ENCODE assay signal across 10 cellular contexts in genomic region chr12:63846249-63846967, GRCh38. TPM values are rescaled to one million over a fixed set of nuclear protein-coding genes. Genes with fewer than 3 reads are reported as not detected.
DNase-seq lines count a peak whose midpoint lies in the region; ATAC-seq and TF ChIP-seq lines count a peak whose summit lies in the region.
"Had no signal": no experiment of that assay in that cellular context is flagged by ENCODE, and none has a peak within 500 bp of the region (broad histone marks: within the 10 kb centered on the region; RNA-seq: fewer than 3 reads in every experiment).

No MANE protein-coding gene starts in this region.

- CTCF ChIA-PET in MCF 10A (lab: Yijun Ruan, JAX): interaction anchor here (0.6 to 4.0 kb wide), 8 partner anchors 44 to 740 kb away, joined by 3 to 28 read pairs (median 4); no protein-coding TSS in a partner anchor

- H3K27ac Mint-ChIP-seq in MCF 10A (ENCODE audit: low read depth, unreplicated experiment): peak overlapping the region; percentile 96
- no peak overlapping the region for H3K27ac Mint-ChIP-seq in stimulated activated memory B cell treated with anti-CD40 and anti-IgM and Interleukin-4, amounts not matched to agents 10 μg/mL and 1 μg/mL and 100 μg/mL, for 72 hours
- H3K27ac Mint-ChIP-seq: CD4-positive, CD25-positive, alpha-beta regulatory T cell had no signal

- ATAC-seq in heart right ventricle: no peak
- ATAC-seq in Right ventricle myocardium inferior: no peak
- ATAC-seq in GM21786 (IDR thresholded peaks at IDR 0.05; ENCODE audit: unreplicated experiment): no peak
- ATAC-seq in HG03469 (IDR thresholded peaks at IDR 0.05; ENCODE audit: unreplicated experiment): no peak
- no peak for ATAC-seq in stimulated activated memory B cell treated with anti-CD40 and anti-IgM and Interleukin-4, amounts not matched to agents 10 μg/mL and 1 μg/mL and 100 μg/mL, for 72 hours

- H3K27ac ChIP-seq in heart right ventricle: no peak overlapping the region
- H3K27ac ChIP-seq in vagina: no peak overlapping the region

- H3K4me3 ChIP-seq in heart right ventricle (peak overlapping the region in 6 of 10 donors; percentile 68 to 98 (median 92)), vagina (peak overlapping the region; percentile 71 to 74)

- H3K4me1 Mint-ChIP-seq in MCF 10A (ENCODE audit: insufficient read depth, unreplicated experiment): peaks cover 25% of the 10 kb centered on the region
- H3K4me1 Mint-ChIP-seq in stimulated activated memory B cell treated with anti-CD40 and anti-IgM and Interleukin-4, amounts not matched to agents 10 μg/mL and 1 μg/mL and 100 μg/mL, for 72 hours: peaks cover 8% of the 10 kb centered on the region

- BruUV-seq in MCF 10A (replicated peaks; lab: Mats Ljungman, UMichigan): no TSS peak

- H3K27me3 Mint-ChIP-seq in MCF 10A (ENCODE audit: insufficient read depth, unreplicated experiment): no peaks in the 10 kb centered on the region
- peaks cover 8% of the 10 kb centered on the region for H3K27me3 Mint-ChIP-seq in stimulated activated memory B cell treated with anti-CD40 and anti-IgM and Interleukin-4, amounts not matched to agents 10 μg/mL and 1 μg/mL and 100 μg/mL, for 72 hours

- no peak for TF ChIP-seq POLR2A in vagina (IDR thresholded peaks at IDR 0.05)

- peaks cover 11% of the 10 kb centered on the region for H3K36me3 Mint-ChIP-seq in MCF 10A (ENCODE audit: insufficient read depth, unreplicated experiment)
- H3K36me3 Mint-ChIP-seq in stimulated activated memory B cell treated with anti-CD40 and anti-IgM and Interleukin-4, amounts not matched to agents 10 μg/mL and 1 μg/mL and 100 μg/mL, for 72 hours: no peaks in the 10 kb centered on the region
- H3K36me3 Mint-ChIP-seq: CD4-positive, CD25-positive, alpha-beta regulatory T cell had no signal

- POLR2A ChIA-PET in MCF 10A (lab: Yijun Ruan, JAX): interaction anchor here (0.5 to 5.3 kb wide), 22 partner anchors 17 to 410 kb away, joined by 3 to 101 read pairs (median 5); partner anchors contain the start of gene KICS2

- no peaks in the 10 kb centered on the region for H3K9me3 ChIP-seq in heart right ventricle
- no peaks in the 10 kb centered on the region for H3K9me3 ChIP-seq in vagina

- DNase-seq in heart right ventricle: no peak
- no peak for DNase-seq in Right ventricle myocardium inferior (ENCODE audit: missing footprints)
- DNase-seq in MCF 10A (ENCODE audit: unreplicated experiment): peak; percentile 43
- DNase-seq in left kidney (ENCODE audit: low read depth, low spot score): peak; percentile 51
- DNase-seq in vagina (ENCODE audit: extremely low spot score in 2 of 2): no peak
- DNase-seq: CD4-positive, CD25-positive, alpha-beta regulatory T cell; T1000 had no signal

- 84 to 88% methylated on average over 6 of the region's 6 CpGs for WGBS in heart right ventricle, 2 donors

- H3K27me3 ChIP-seq in heart right ventricle (no peaks in the 10 kb centered on the region), vagina (no peaks in the 10 kb centered on the region)

- H3K4me3 Mint-ChIP-seq in MCF 10A (ENCODE audit: unreplicated experiment): peak overlapping the region; percentile 99
- H3K4me3 Mint-ChIP-seq in stimulated activated memory B cell treated with anti-CD40 and anti-IgM and Interleukin-4, amounts not matched to agents 10 μg/mL and 1 μg/mL and 100 μg/mL, for 72 hours: no peak overlapping the region
- H3K4me3 Mint-ChIP-seq: CD4-positive, CD25-positive, alpha-beta regulatory T cell had no signal

- H3K36me3 ChIP-seq in heart right ventricle (no peaks in the 10 kb centered on the region), vagina (no peaks in the 10 kb centered on the region)

- intact Hi-C loops in heart right ventricle (cut with DNase I) (loop anchor here in 6 of 10 donors (5.0 to 10.0 kb wide), 7 partner anchors 98 to 558 kb away; partner anchors contain the start of gene XPOT (in 1 of the 6)), Right ventricle myocardium inferior (cut with DNase I) (loop anchor here (10.0 kb wide), 1 partner anchor 108 kb away; no protein-coding TSS in a partner anchor), MCF 10A (cut with micrococcal nuclease) (loop anchor here (1.0 to 5.0 kb wide), 2 partner anchors 131 to 193 kb away; no protein-coding TSS in a partner anchor), vagina (cut with DNase I) (no loop called here)

- no peaks in the 10 kb centered on the region for H3K9me3 Mint-ChIP-seq in MCF 10A (ENCODE audit: unreplicated experiment)
- no peaks in the 10 kb centered on the region for H3K9me3 Mint-ChIP-seq in stimulated activated memory B cell treated with anti-CD40 and anti-IgM and Interleukin-4, amounts not matched to agents 10 μg/mL and 1 μg/mL and 100 μg/mL, for 72 hours
- H3K9me3 Mint-ChIP-seq: CD4-positive, CD25-positive, alpha-beta regulatory T cell had no signal

- TF ChIP-seq CTCF in heart right ventricle (IDR thresholded peaks at IDR 0.05): no peak
- TF ChIP-seq CTCF in MCF 10A (IDR thresholded peaks at IDR 0.05; ENCODE audit: unreplicated experiment): peak; percentile 24
- no peak for TF ChIP-seq CTCF in vagina (IDR thresholded peaks at IDR 0.05)

- peaks cover 0 to 45% (median 13%) of the 10 kb centered on the region in 9 donors for H3K4me1 ChIP-seq in heart right ventricle
- H3K4me1 ChIP-seq in vagina: peaks cover 13% of the 10 kb centered on the region

RNA-seq across cellular contexts. Expression of gene SRGAP1, which starts 1.9 kb away (rescaled TPM):
- total RNA-seq in heart right ventricle (1 to 10 TPM; 2.6 to 6.4 (median 4.0) TPM), Right ventricle myocardium inferior (2.2 TPM), MCF 10A (2022) (65.0 and 66.7 TPM in 2 replicates), vagina (7.4 TPM)
- polyA plus RNA-seq in heart right ventricle: 1 to 10 TPM; 1.3 to 1.4 TPM
- total RNA-seq: CD4-positive, CD25-positive, alpha-beta regulatory T cell had no signal

Comparison
In these comparisons a context has a peak if more than half of its experiments do, and no peak if none do; other contexts are left out.
1. DNase-seq: peak in MCF 10A (single experiment) and left kidney (single experiment); none in heart right ventricle (0 of 2), Right ventricle myocardium inferior (single experiment) and vagina (0 of 2).